ENCODE assay signal across 7 cellular contexts in the genomic region with DNA sequence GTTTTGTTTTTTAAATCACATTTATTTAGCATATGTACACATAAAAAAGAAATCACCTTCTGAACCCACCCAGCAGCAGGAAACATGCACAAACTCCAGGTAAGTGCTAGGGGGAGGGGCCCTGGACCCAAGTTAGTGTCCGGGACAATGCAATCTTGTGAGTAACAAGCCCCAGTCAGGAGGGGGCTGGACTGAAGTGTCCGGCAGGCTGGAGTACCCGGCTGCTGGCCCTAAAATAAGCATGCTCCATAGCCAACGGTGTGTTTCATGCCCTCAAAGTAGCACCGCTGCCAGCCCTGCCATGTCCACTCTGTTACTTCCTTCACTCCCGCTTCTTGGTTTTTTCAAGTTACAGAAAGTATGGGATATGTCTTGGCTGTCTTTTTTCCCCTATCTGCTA.
"Had no signal": no experiment of that assay in that cellular context is flagged by ENCODE, and none has a peak within 500 bp of the region (broad histone marks: within the 10 kb centered on the region; RNA-seq: fewer than 3 reads in every experiment).

No MANE protein-coding gene starts in this region.

- H3K4me3 Mint-ChIP-seq: HFFc6 had no signal

- ATAC-seq: HCT116, K562 had no signal

- H3K9me3 Mint-ChIP-seq: HFFc6 had no signal

- H3K9me3 ChIP-seq: HAP-1 had no signal

- H3K27ac Mint-ChIP-seq: HFFc6 had no signal

- DNase-seq: GOT3, H7, HFFc6, IMR-90 had no signal

- H3K4me3 ChIP-seq: HAP-1, K562 had no signal
